ENCODE assay signal across 29 cellular contexts in genomic region chr9:93646640-93647178, GRCh38.
A peak's percentile ranks its signal among the peaks of the same experiment; 100 is the strongest.
DNase-seq lines count a peak whose midpoint lies in the region; ATAC-seq and TF ChIP-seq lines count a peak whose summit lies in the region.
"Had no signal": no experiment of that assay in that cellular context is flagged by ENCODE, and none has a peak within 500 bp of the region (broad histone marks: within the 10 kb centered on the region; RNA-seq: fewer than 3 reads in every experiment).

No MANE protein-coding gene starts in this region.

- intact Hi-C loops in spleen (cut with DNase I; ENCODE audit: low total_unique reads) = no loop called here

- H3K4me3 ChIP-seq in Peyer's patch (no peak overlapping the region), spleen (no peak overlapping the region)
- H3K4me3 ChIP-seq: tibial artery had no signal

- TF ChIP-seq CTCF in Peyer's patch (IDR thresholded peaks at IDR 0.05) (no peak), endothelial cell (IDR thresholded peaks at IDR 0.05; ENCODE audit: unreplicated experiment) (no peak), spleen (IDR thresholded peaks at IDR 0.05 in 8 of 11, conservative IDR thresholded peaks at IDR 0.05 in 3 of 11) (no peak)

- H3K27me3 Mint-ChIP-seq in endothelial cell (ENCODE audit: unreplicated experiment) = peaks cover 1% of the 10 kb centered on the region
- H3K27me3 Mint-ChIP-seq: memory B cell had no signal

- peaks cover 30% of the 10 kb centered on the region for H3K36me3 Mint-ChIP-seq in endothelial cell (ENCODE audit: low read depth, unreplicated experiment)

- no peak overlapping the region for H3K27ac Mint-ChIP-seq in endothelial cell (ENCODE audit: unreplicated experiment)
- H3K27ac Mint-ChIP-seq: activated naive CD4-positive, alpha-beta T cell treated with anti-CD3 and anti-CD28 coated beads, Interleukin-2, amount 50 U/mL, for 72 hours; activated T-helper 2 cell treated with anti-CD3 and anti-CD28 coated beads, Interferon-gamma antibody, Interleukin-2, Interleukin-4, amounts not matched to agents 10 μg/mL and 5 μg/mL and 100 μg/mL, durations not matched to agents 14 hours and 24 hours and 36 hours; memory B cell had no signal

- no peaks in the 10 kb centered on the region for H3K9me3 ChIP-seq in Peyer's patch
- H3K9me3 ChIP-seq in spleen = no peaks in the 10 kb centered on the region
- H3K9me3 ChIP-seq: tibial artery had no signal

- 92 to 98% (median 96%) methylated on average over 10 of the region's 10 CpGs for WGBS in spleen, 5 donors

- ATAC-seq in activated CD4-positive, CD25-positive, alpha-beta regulatory T cell treated with anti-CD3 and anti-CD28 coated beads, Interleukin-2, amount 50 U/mL, for 24 hours = no peak
- ATAC-seq: activated naive CD4-positive, alpha-beta T cell treated with anti-CD3 and anti-CD28 coated beads, Interleukin-2, amount 50 U/mL, for 72 hours; left lobe of liver; PC-3; sciatic nerve had no signal

- no peak overlapping the region for H3K4me3 Mint-ChIP-seq in endothelial cell (ENCODE audit: unreplicated experiment)
- H3K4me3 Mint-ChIP-seq: memory B cell had no signal

- H3K4me1 ChIP-seq in Peyer's patch (no peaks in the 10 kb centered on the region), spleen (peaks cover 0 to 4% (median 0%) of the 10 kb centered on the region in 6 donors)

- no peaks in the 10 kb centered on the region for H3K9me3 Mint-ChIP-seq in endothelial cell (ENCODE audit: unreplicated experiment)
- H3K9me3 Mint-ChIP-seq: activated naive CD4-positive, alpha-beta T cell treated with anti-CD3 and anti-CD28 coated beads, Interleukin-2, amount 50 U/mL, for 72 hours; activated T-helper 2 cell treated with anti-CD3 and anti-CD28 coated beads, Interferon-gamma antibody, Interleukin-2, Interleukin-4, amounts not matched to agents 10 μg/mL and 5 μg/mL and 100 μg/mL, durations not matched to agents 14 hours and 24 hours and 36 hours; memory B cell had no signal

- H3K27me3 ChIP-seq in Peyer's patch = no peaks in the 10 kb centered on the region
- no peaks in the 10 kb centered on the region for H3K27me3 ChIP-seq in spleen (replicated peaks in 1 of 7)
- H3K27me3 ChIP-seq: tibial artery had no signal

- peaks cover 8% of the 10 kb centered on the region for H3K4me1 Mint-ChIP-seq in endothelial cell (ENCODE audit: unreplicated experiment)
- H3K4me1 Mint-ChIP-seq: memory B cell had no signal

- peak; percentile 21 for DNase-seq in activated CD4-positive, CD25-positive, alpha-beta regulatory T cell treated with anti-CD3 and anti-CD28 coated beads, Interleukin-2, amount 50 U/mL, for 72 hours
- DNase-seq in Peyer's patch (peak in 2 of 3 donors; percentile 34 to 40), endothelial cell (ENCODE audit: low spot score) (peak; percentile 1), spleen (peak; percentile 56), NOMO-1 (lab: John Stamatoyannopoulos, UW; ENCODE audit: unreplicated experiment in 2 of 2) (no peak), foreskin melanocyte (no peak), HPDE6-E6E7 (ENCODE audit: extremely low spot score) (no peak)
- DNase-seq: activated CD4-positive, alpha-beta T cell treated with anti-CD3 and anti-CD28 coated beads for 4 hours; anterior cingulate cortex; C1 segment of cervical spinal cord; effector CD8-positive, alpha-beta T cell; H7; Karpas-422; NCI-H1417 treated with DMSO at 0.1 percent for 48 hours; NCI-H2029 treated with DMSO at 0.1 percent for 48 hours; NCI-H2227 treated with DMSO at 0.1 percent for 48 hours; NCI-H526; PC-3; SHP77 treated with DMSO at 0.1 percent for 48 hours; stimulated activated CD4-positive, alpha-beta T cell treated with anti-CD3 and anti-CD28 coated beads, Interleukin-12 subunit alpha, Interleukin-12 subunit beta, amount 100 ng/mL, for 4 hours; stimulated activated CD4-positive, alpha-beta T cell treated with anti-CD3 and anti-CD28 coated beads, Interleukin-4, amount 100 ng/mL, for 1 hour had no signal

- H3K27ac ChIP-seq in Peyer's patch = no peak overlapping the region
- H3K27ac ChIP-seq in spleen = peak overlapping the region in 3 of 8 donors; percentile 22 to 54 (median 32)
- H3K27ac ChIP-seq: 22Rv1, tibial artery had no signal

- peaks cover 0 to 69% (median 0%) of the 10 kb centered on the region in 3 donors for H3K36me3 ChIP-seq in Peyer's patch
- H3K36me3 ChIP-seq in spleen = peaks cover 4 to 94% (median 71%) of the 10 kb centered on the region in 6 donors

- TF ChIP-seq POLR2A in Peyer's patch (IDR thresholded peaks at IDR 0.05) (no peak), spleen (IDR thresholded peaks at IDR 0.05) (no peak)

Comparison
In these comparisons a context has a peak if more than half of its experiments do, and no peak if none do; other contexts are left out.
1. DNase-seq: peak in activated CD4-positive, CD25-positive, alpha-beta regulatory T cell treated with anti-CD3 and anti-CD28 coated beads, Interleukin-2, amount 50 U/mL, for 72 hours (single experiment), Peyer's patch (2 of 3), endothelial cell (single experiment) and spleen (single experiment); none in NOMO-1 (0 of 2), foreskin melanocyte (single experiment) and HPDE6-E6E7 (single experiment).